In genomic region chr1:240232548-240232947, GRCh38 we compare ENCODE assay signal across 23 cellular contexts.
DNase-seq lines count a peak whose midpoint lies in the region; ATAC-seq and TF ChIP-seq lines count a peak whose summit lies in the region.
"Had no signal": no experiment of that assay in that cellular context is flagged by ENCODE, and none has a peak within 500 bp of the region (broad histone marks: within the 10 kb centered on the region; RNA-seq: fewer than 3 reads in every experiment).

No MANE protein-coding gene starts in this region.

- H3K27ac ChIP-seq in colonic mucosa, result no peak overlapping the region
- H3K27ac ChIP-seq: BLaER1 treated with 17β-estradiol and CSF1 and Interleukin-3, amounts not matched to agents 10 nM and 100 nM; foreskin keratinocyte; parathyroid adenoma had no signal

- H3K9ac ChIP-seq in colonic mucosa (ENCODE audit: low read depth in 2 of 2, low read length in 2 of 2), result no peak overlapping the region
- H3K9ac ChIP-seq: BLaER1 treated with 17β-estradiol and CSF1 and Interleukin-3, amounts not matched to agents 10 nM and 100 nM; parathyroid adenoma had no signal

- H3K9me3 ChIP-seq in colonic mucosa, result no peaks in the 10 kb centered on the region
- H3K9me3 ChIP-seq: BLaER1 treated with 17β-estradiol and CSF1 and Interleukin-3, amounts not matched to agents 10 nM and 100 nM had no signal

- H3K4me3 ChIP-seq in astrocyte of the spinal cord (ENCODE audit: low read depth, low read length) (no peak overlapping the region), colonic mucosa (no peak overlapping the region)
- H3K4me3 ChIP-seq: BLaER1 treated with 17β-estradiol and CSF1 and Interleukin-3, amounts not matched to agents 10 nM and 100 nM had no signal

- no peaks in the 10 kb centered on the region for H3K4me1 ChIP-seq in colonic mucosa
- H3K4me1 ChIP-seq: BLaER1 treated with 17β-estradiol and CSF1 and Interleukin-3, amounts not matched to agents 10 nM and 100 nM; foreskin keratinocyte had no signal

- ATAC-seq in HG02798 (IDR thresholded peaks at IDR 0.05; ENCODE audit: poor library complexity, unreplicated experiment), result no peak
- ATAC-seq: activated CD8-positive, alpha-beta T cell treated with anti-CD3 and anti-CD28 coated beads, Interleukin-2, amount 10 ng/mL, durations not matched to agents 7 days and 5 days; activated naive CD4-positive, alpha-beta T cell treated with anti-CD3 and anti-CD28 coated beads, Interleukin-2, amount 50 U/mL, for 72 hours; activated T-cell treated with anti-CD3 and anti-CD28 coated beads, Interleukin-2, amount 50 U/mL, for 72 hours; foreskin keratinocyte; natural killer cell; T-helper 17 cell had no signal

- in situ Hi-C loops in astrocyte of the spinal cord (cut with HindIII; ENCODE audit: low sequenced_read_pairs), result no loop called here

- no peaks in the 10 kb centered on the region for H3K36me3 ChIP-seq in colonic mucosa
- H3K36me3 ChIP-seq: BLaER1 treated with 17β-estradiol and CSF1 and Interleukin-3, amounts not matched to agents 10 nM and 100 nM had no signal

- intact Hi-C loops in colonic mucosa (cut with DNase I), result no loop called here

- TF ChIP-seq CTCF in astrocyte of the spinal cord (IDR thresholded peaks at IDR 0.05; ENCODE audit: low read depth, low read length) (no peak), colonic mucosa (IDR thresholded peaks at IDR 0.05) (no peak)

- no peaks in the 10 kb centered on the region for H3K27me3 ChIP-seq in colonic mucosa
- H3K27me3 ChIP-seq: BLaER1 treated with 17β-estradiol and CSF1 and Interleukin-3, amounts not matched to agents 10 nM and 100 nM; foreskin keratinocyte had no signal

- DNase-seq in COLO829 (ENCODE audit: low spot score) (peak; percentile 91), M059J (ENCODE audit: low read depth) (peak; percentile 79), astrocyte of the spinal cord (ENCODE audit: low read depth, low spot score) (peak; percentile 43), iris pigment epithelial cell (ENCODE audit: low read depth) (peak; percentile 45), NCI-H146 treated with DMSO at 0.1 percent for 48 hours (lab: John Stamatoyannopoulos, UW; ENCODE audit: unreplicated experiment) (no peak), activated gamma-delta T cell (lab: John Stamatoyannopoulos, UW) (no peak), colonic mucosa (no peak)
- DNase-seq: activated CD8-positive, alpha-beta T cell treated with anti-CD3 and anti-CD28 coated beads, Interleukin-2, amount 10 ng/mL, durations not matched to agents 7 days and 5 days; activated T-cell treated with anti-CD3 and anti-CD28 coated beads, Interleukin-2, amount 50 U/mL, for 72 hours; caudate nucleus; DMS 273 treated with DMSO at 0.1 percent for 48 hours; effector memory CD4-positive, alpha-beta T cell; foreskin keratinocyte; natural killer cell; NCI-H2029; NCI-H446 treated with DMSO at 0.1 percent for 48 hours; Right ventricle myocardium superior; stimulated activated CD4-positive, alpha-beta T cell treated with anti-CD3 and anti-CD28 coated beads, Interleukin-2, amount 100 ng/mL, for 48 hours; T-helper 17 cell had no signal

Comparison
In these comparisons a context has a peak if more than half of its experiments do, and no peak if none do; other contexts are left out.
1. DNase-seq: peak in COLO829 (single experiment), M059J (single experiment), astrocyte of the spinal cord (single experiment) and iris pigment epithelial cell (single experiment); none in NCI-H146 treated with DMSO at 0.1 percent for 48 hours (single experiment), activated gamma-delta T cell (single experiment) and colonic mucosa (single experiment).